ENCODE assay signal across 1 cellular context in genomic region chr12:53625373-53625945, GRCh38.
TF ChIP-seq lines count a peak whose summit lies in the region.

No MANE protein-coding gene starts in this region.

TF ChIP-seq in K562, 482 proteins besides CTCF, POLR2A, EP300 and RAD21 (continued from another document):
- TF ChIP-seq MBD1 (CRISPR knock-in tag; IDR thresholded peaks at IDR 0.05) (no peak), KLF13 (tag; IDR thresholded peaks at IDR 0.05; ENCODE audit: borderline replicate concordance, low read depth) (no peak), FOXK2 (conservative IDR thresholded peaks at IDR 0.05 in 1 of 2, IDR thresholded peaks at IDR 0.05 in 1 of 2; ENCODE audit: low read depth in 2 of 2) (peak in 1 of 2 experiments; percentile 16; a peak in 1 of 4 replicates), FOXM1 (IDR thresholded peaks at IDR 0.05; ENCODE audit: low read depth) (no peak), FOXM1 (CRISPR knock-in tag; IDR thresholded peaks at IDR 0.05; ENCODE audit: low read depth) (no peak), ZNF263 (CRISPR knock-in tag; IDR thresholded peaks at IDR 0.05; ENCODE audit: borderline replicate concordance) (0 out of 2 replicates have a peak, but pooled peaks have one; percentile 8), HDGF (IDR thresholded peaks at IDR 0.05) (0 out of 2 replicates have a peak, but pooled peaks have one; percentile 79), SMC3 (conservative IDR thresholded peaks at IDR 0.05; ENCODE audit: insufficient read depth, low read depth, low read length) (no peak), HMBOX1 (IDR thresholded peaks at IDR 0.05) (no peak), SMARCA5 (IDR thresholded peaks at IDR 0.05) (no peak), MGA (IDR thresholded peaks at IDR 0.05) (no peak), MEF2D (tag; conservative IDR thresholded peaks at IDR 0.05; ENCODE audit: low read depth) (no peak), REST (CRISPR knock-in tag; IDR thresholded peaks at IDR 0.05; ENCODE audit: low read depth) (no peak; the same call in 1 of the 2 replicates), HINFP (tag; conservative IDR thresholded peaks at IDR 0.05; ENCODE audit: low read depth) (no peak), ZNF354B (CRISPR knock-in tag; IDR thresholded peaks at IDR 0.05) (no peak)
